1 cellular context compared by ENCODE assay signal in genomic region chr19:5967571-5967970, GRCh38.
TF ChIP-seq lines count a peak whose summit lies in the region.

No MANE protein-coding gene starts in this region.

TF ChIP-seq in SK-N-SH, 30 proteins besides CTCF, POLR2A, EP300 and RAD21 (continued from another document):
- TF ChIP-seq REST (IDR thresholded peaks at IDR 0.05; ENCODE audit: low read depth, low read length), result no peak
